ENCODE assay signal across 8 cellular contexts in the genomic region with DNA sequence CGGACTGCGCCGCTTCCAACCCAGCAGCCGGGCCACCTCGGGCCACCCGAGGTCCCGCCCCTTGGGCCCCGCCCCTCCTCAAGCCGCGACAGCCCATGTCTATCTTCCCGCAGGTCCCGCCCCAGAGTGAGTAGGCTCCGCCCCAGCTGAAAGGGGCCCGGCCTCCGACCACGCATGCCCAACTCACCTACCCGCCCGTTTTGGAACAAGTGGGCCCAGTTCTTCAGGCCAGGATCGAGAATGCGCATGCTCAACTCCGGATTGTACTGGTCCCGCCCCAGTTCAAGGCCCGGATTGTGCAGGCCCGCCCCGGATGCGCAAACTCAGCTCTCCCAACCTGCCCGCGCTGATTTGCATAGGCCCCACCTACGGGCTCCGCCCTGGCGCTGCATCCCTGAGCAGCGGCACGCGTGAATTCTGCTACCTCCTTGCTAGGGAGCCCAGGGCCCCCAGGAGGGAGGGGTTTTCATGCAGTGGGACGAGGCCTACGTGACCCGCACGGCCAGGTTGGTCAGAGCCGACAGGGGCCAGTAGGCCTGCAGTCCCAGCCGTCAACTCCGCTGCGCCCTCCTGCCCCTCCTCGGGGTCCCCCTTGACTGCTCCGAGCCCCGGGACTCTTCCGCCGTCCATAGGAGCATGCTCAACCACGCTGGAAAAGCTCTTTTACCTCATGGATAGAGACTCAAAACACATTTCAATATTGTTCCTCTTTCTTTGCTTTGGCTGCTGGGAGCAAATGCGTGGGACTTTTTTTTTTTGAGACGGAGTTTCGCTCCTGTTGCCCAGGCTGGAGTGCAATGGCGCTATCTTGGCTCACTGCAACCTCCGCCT. TPM values are rescaled to one million over a fixed set of nuclear protein-coding genes. Genes with fewer than 3 reads are reported as not detected.
DNase-seq lines count a peak whose midpoint lies in the region; ATAC-seq and TF ChIP-seq lines count a peak whose summit lies in the region.

A gene (minus strand): TSS at position 8 of the 831 bp plus-strand sequence. CDS start 26 bp downstream, outside the sequence.

- H3K27ac Mint-ChIP-seq in immature natural killer cell, result peak within 1 kb of the TSS; percentile 8 to 79 (median 66)

- H3K4me3 Mint-ChIP-seq in immature natural killer cell, result peak within 1 kb of the TSS; percentile 74 to 84 (median 82)

- DNase-seq in AG09319 (ENCODE audit: extremely low read depth, low read depth), result peak; percentile 99
- DNase-seq in NCI-H226, result peak; percentile 96
- DNase-seq in activated CD4-positive, CD25-positive, alpha-beta regulatory T cell (lab: John Stamatoyannopoulos, UW), result peak; percentile 93 to 98 (median 98)
- DNase-seq in central memory CD4-positive, alpha-beta T cell, result peak; percentile 100
- DNase-seq in immature natural killer cell, result peak; percentile 99 to 100 (median 100)
- DNase-seq in smooth muscle cell of the brain vasculature (ENCODE audit: low read depth, low spot score), result peak; percentile 94

- H3K36me3 Mint-ChIP-seq in immature natural killer cell, result no peaks in the 10 kb centered on the region

- H3K27me3 Mint-ChIP-seq in immature natural killer cell (ENCODE audit: low read depth in 3 of 3), result peaks cover 2 to 4% (median 4%) of the 10 kb centered on the region in 3 donors

- peaks cover 12 to 17% of the 10 kb centered on the region in 2 donors for H3K4me1 Mint-ChIP-seq in immature natural killer cell

- no peak; the same call in 1 of the 2 replicates for TF ChIP-seq CTCF in AG09319 (IDR thresholded peaks at IDR 0.05; ENCODE audit: low read depth, low read length)

- ATAC-seq in GM19023 (IDR thresholded peaks at IDR 0.05; ENCODE audit: unreplicated experiment) (peak; percentile 87), HG03196 (IDR thresholded peaks at IDR 0.05; ENCODE audit: unreplicated experiment) (peak; percentile 81)

- H3K9me3 Mint-ChIP-seq in immature natural killer cell, result no peaks in the 10 kb centered on the region

RNA-seq across cellular contexts. Expression of the gene that starts here (rescaled TPM):
- polyA plus RNA-seq in immature natural killer cell, result under 1 TPM in 2 of 3 donors, not detected in 1; 0.17 to 0.78 TPM

Comparison
In these comparisons a context has a peak if more than half of its experiments do, and no peak if none do; other contexts are left out.
1. Peak in every context shown above with its lines: DNase-seq and ATAC-seq.
2. Peak in DNase-seq in immature natural killer cell; RNA of the gene not detected or under 1 TPM.